ENCODE assay signal across 12 cellular contexts in the genomic region with DNA sequence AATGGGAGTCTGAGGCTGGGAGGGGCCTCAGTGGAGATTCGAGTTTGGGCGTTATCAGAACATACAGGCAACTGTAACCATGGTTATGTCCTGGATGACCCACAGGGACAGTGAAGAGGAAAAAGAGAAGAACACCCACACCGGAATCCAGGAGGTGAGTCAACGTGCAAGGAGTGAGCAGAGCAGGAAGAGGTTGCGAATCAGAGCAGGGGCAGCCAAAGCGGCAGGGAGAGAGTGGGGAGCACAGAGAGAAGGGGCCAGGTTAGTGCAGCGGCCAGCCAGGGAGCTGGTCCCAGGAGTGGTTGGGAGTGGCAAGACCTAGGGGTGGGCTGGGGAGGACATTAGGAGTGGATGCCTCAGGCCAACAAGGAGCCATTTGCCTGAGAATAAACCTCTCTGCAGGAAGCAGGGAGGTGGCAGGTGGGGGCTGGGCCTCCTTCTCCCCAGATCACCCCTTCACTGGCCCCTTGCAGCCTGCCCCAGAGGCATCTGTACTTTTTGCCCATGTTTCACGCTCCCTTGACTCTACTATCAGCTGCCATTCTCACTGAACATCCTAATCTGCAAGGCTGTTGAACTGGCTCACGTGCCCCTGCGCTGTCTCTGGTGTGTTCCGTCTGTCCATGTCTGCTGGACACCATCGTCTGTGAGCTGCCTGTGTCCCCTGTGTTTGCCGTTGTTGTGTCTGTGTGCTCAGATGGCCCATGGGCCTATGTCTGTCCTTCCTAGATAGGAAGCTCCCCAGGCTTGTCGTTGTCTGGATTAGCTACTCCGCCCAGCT. TPM values are rescaled to one million over a fixed set of nuclear protein-coding genes. Genes with fewer than 3 reads are reported as not detected.
DNase-seq lines count a peak whose midpoint lies in the region; ATAC-seq and TF ChIP-seq lines count a peak whose summit lies in the region.
"Had no signal": no experiment of that assay in that cellular context is flagged by ENCODE, and none has a peak within 500 bp of the region (broad histone marks: within the 10 kb centered on the region; RNA-seq: fewer than 3 reads in every experiment).

No MANE protein-coding gene starts in this region.

- no peaks in the 10 kb centered on the region for H3K36me3 Mint-ChIP-seq in CD4-positive, alpha-beta T cell (ENCODE audit: low read depth)
- no peaks in the 10 kb centered on the region for H3K36me3 Mint-ChIP-seq in Caco-2 (ENCODE audit: insufficient read depth, unreplicated experiment)

- H3K27me3 ChIP-seq in neutrophil (no peaks in the 10 kb centered on the region), Caco-2 (replicated peaks; ENCODE audit: control insufficient read depth, insufficient read depth, low read length) (no peaks in the 10 kb centered on the region)
- H3K27me3 ChIP-seq in CD4-positive, alpha-beta T cell (ENCODE audit: control insufficient read depth, insufficient read depth, low read length): no peaks in the 10 kb centered on the region

- no peak overlapping the region for H3K27ac Mint-ChIP-seq in CD4-positive, alpha-beta T cell
- H3K27ac Mint-ChIP-seq in Caco-2 (ENCODE audit: unreplicated experiment): no peak overlapping the region

- H3K4me3 ChIP-seq in neutrophil (ENCODE audit: low read depth in 1 of 2, low read length in 1 of 2): peak overlapping the region; percentile 48 to 55
- no peak overlapping the region for H3K4me3 ChIP-seq in Caco-2 (ENCODE audit: low read depth, low read length)

- CTCF ChIA-PET in CD4-positive, alpha-beta T cell (lab: Charles Lee): no interaction called here
- CTCF ChIA-PET in Caco-2 (lab: Charles Lee): no interaction called here

- TF ChIP-seq CTCF in neutrophil (IDR thresholded peaks at IDR 0.05) (no peak), Caco-2 (IDR thresholded peaks at IDR 0.05; ENCODE audit: insufficient read depth in 1 of 2, low read depth in 1 of 2, low read length in 1 of 2, severe bottlenecking in 1 of 2, unreplicated experiment in 1 of 2) (no peak)
- no peak for TF ChIP-seq CTCF in CD4-positive, alpha-beta T cell (IDR thresholded peaks at IDR 0.05)

- no peaks in the 10 kb centered on the region for H3K9me3 ChIP-seq in neutrophil
- H3K9me3 ChIP-seq in CD4-positive, alpha-beta T cell (ENCODE audit: control insufficient read depth, low read length): no peaks in the 10 kb centered on the region
- H3K9me3 ChIP-seq in Caco-2: no peaks in the 10 kb centered on the region

- no TSS peak for BruUV-seq in Caco-2 (replicated peaks; lab: Mats Ljungman, UMichigan)

- POLR2A ChIA-PET in CD4-positive, alpha-beta T cell (lab: Charles Lee): no interaction called here
- POLR2A ChIA-PET in Caco-2 (lab: Charles Lee): no interaction called here

- H3K27me3 Mint-ChIP-seq in CD4-positive, alpha-beta T cell: no peaks in the 10 kb centered on the region
- no peaks in the 10 kb centered on the region for H3K27me3 Mint-ChIP-seq in Caco-2 (ENCODE audit: insufficient read depth, unreplicated experiment)

- peak overlapping the region; percentile 100 for H3K27ac ChIP-seq in neutrophil
- no peak overlapping the region for H3K27ac ChIP-seq in CD4-positive, alpha-beta T cell (ENCODE audit: low read depth, low read length)

- intact Hi-C loops in CD4-positive, alpha-beta T cell (cut with DNase I, micrococcal nuclease): no loop called here
- intact Hi-C loops in Caco-2 (cut with micrococcal nuclease; ENCODE audit: unreplicated experiment): no loop called here

- ATAC-seq in CD4-positive, alpha-beta T cell (ENCODE audit: poor library complexity): no peak

- H3K4me1 ChIP-seq in neutrophil (ENCODE audit: control insufficient read depth in 1 of 2, insufficient read depth in 1 of 2, low read depth in 1 of 2, low read length in 1 of 2): peaks cover 57 to 62% of the 10 kb centered on the region in 2 experiments
- H3K4me1 ChIP-seq in Caco-2: no peaks in the 10 kb centered on the region; the same call in 1 of the 2 replicates

- H3K36me3 ChIP-seq in neutrophil (no peaks in the 10 kb centered on the region), Caco-2 (ENCODE audit: control insufficient read depth, insufficient read depth, low read length) (no peaks in the 10 kb centered on the region)

- peak; percentile 89 for DNase-seq in ELR (ENCODE audit: low read depth)
- peak; percentile 7 for DNase-seq in OCI-M1 (lab: John Stamatoyannopoulos, UW)
- peak; percentile 59 for DNase-seq in dermis blood vessel endothelial cell
- DNase-seq in CD4-positive, alpha-beta T cell: no peak
- DNase-seq in Caco-2: no peak
- DNase-seq in stimulated activated CD4-positive, alpha-beta T cell treated with anti-CD3 and anti-CD28 coated beads, Interleukin-4, amount 100 ng/mL, for 4 hours: no peak
- no peak for DNase-seq in SIG-M5 (lab: John Stamatoyannopoulos, UW)
- DNase-seq: midbrain, NCI-H2081 treated with DMSO at 0.1 percent for 48 hours, substantia nigra had no signal

- H3K9me3 Mint-ChIP-seq in CD4-positive, alpha-beta T cell: no peaks in the 10 kb centered on the region
- H3K9me3 Mint-ChIP-seq in Caco-2 (ENCODE audit: unreplicated experiment): no peaks in the 10 kb centered on the region

- H3K4me1 Mint-ChIP-seq in CD4-positive, alpha-beta T cell (ENCODE audit: low read depth): peaks cover 18% of the 10 kb centered on the region
- peaks cover 6% of the 10 kb centered on the region for H3K4me1 Mint-ChIP-seq in Caco-2 (ENCODE audit: low read depth, unreplicated experiment)

- H3K4me3 Mint-ChIP-seq in CD4-positive, alpha-beta T cell: no peak overlapping the region
- H3K4me3 Mint-ChIP-seq in Caco-2 (ENCODE audit: unreplicated experiment): no peak overlapping the region

RNA-seq across cellular contexts. Expression of a gene that starts 5.1 kb away (rescaled TPM):
- total RNA-seq in dermis blood vessel endothelial cell (not detected in 2 replicates), Caco-2 (2022) (0.35 TPM in 1 of 2 replicates, not detected in the other)
- not detected for total RNA-seq in CD4-positive, alpha-beta T cell
- total RNA-seq: fibroblast of lung had no signal

RNA-seq across cellular contexts. Expression of a gene that starts 10.6 kb away (rescaled TPM):
- total RNA-seq in dermis blood vessel endothelial cell (0.14 and 0.17 TPM in 2 replicates), Caco-2 (2022) (not detected in 2 replicates)
- total RNA-seq in CD4-positive, alpha-beta T cell: not detected
- total RNA-seq: fibroblast of lung had no signal

RNA-seq across cellular contexts. Expression of a gene that starts 18.4 kb away (rescaled TPM):
- total RNA-seq in dermis blood vessel endothelial cell (0.51 TPM in 2 replicates), Caco-2 (2022) (5.3 and 10.5 TPM in 2 replicates)
- not detected for total RNA-seq in CD4-positive, alpha-beta T cell

RNA-seq across cellular contexts. Expression of a gene that starts 19.4 kb away (rescaled TPM):
- not detected in 2 replicates for total RNA-seq in dermis blood vessel endothelial cell
- total RNA-seq in CD4-positive, alpha-beta T cell: not detected
- not detected in 2 replicates for total RNA-seq in Caco-2 (2022)
- total RNA-seq: fibroblast of lung had no signal

RNA-seq across cellular contexts. Expression of a gene that starts 27.8 kb away (rescaled TPM):
- total RNA-seq in dermis blood vessel endothelial cell (10.7 and 10.9 TPM in 2 replicates), Caco-2 (2022) (975 and 1,121 TPM in 2 replicates)
- total RNA-seq in CD4-positive, alpha-beta T cell: not detected

Comparison
In these comparisons a context has a peak if more than half of its experiments do, and no peak if none do; other contexts are left out.
1. DNase-seq: peak in ELR (single experiment), OCI-M1 (single experiment) and dermis blood vessel endothelial cell (single experiment); none in CD4-positive, alpha-beta T cell (0 of 10), Caco-2 (0 of 2), stimulated activated CD4-positive, alpha-beta T cell treated with anti-CD3 and anti-CD28 coated beads, Interleukin-4, amount 100 ng/mL, for 4 hours (0 of 2) and SIG-M5 (single experiment).